In genomic region chr7:120055300-120055699, GRCh38 we compare ENCODE assay signal across 18 cellular contexts.
A peak's percentile ranks its signal among the peaks of the same experiment; 100 is the strongest.
DNase-seq lines count a peak whose midpoint lies in the region; ATAC-seq and TF ChIP-seq lines count a peak whose summit lies in the region.
"Had no signal": no experiment of that assay in that cellular context is flagged by ENCODE, and none has a peak within 500 bp of the region (broad histone marks: within the 10 kb centered on the region; RNA-seq: fewer than 3 reads in every experiment).

No MANE protein-coding gene starts in this region.

- BruUV-seq in PC-3 (replicated peaks; lab: Mats Ljungman, UMichigan) = no TSS peak

- POLR2A ChIA-PET in PC-3 (lab: Charles Lee; ENCODE audit: unreplicated experiment) = no interaction called here

- H2BK12ac ChIP-seq in trophoblast cell (ENCODE audit: low read length) = peak overlapping the region; percentile 91

- H4K12ac ChIP-seq in trophoblast cell (ENCODE audit: low read depth, low read length) = no peak overlapping the region

- H3K4me3 Mint-ChIP-seq in GM23338 = no peak overlapping the region
- H3K4me3 Mint-ChIP-seq: endodermal cell; stimulated activated memory B cell treated with anti-CD40 and anti-IgM and Interleukin-4, amounts not matched to agents 10 μg/mL and 1 μg/mL and 100 μg/mL, for 72 hours; T-helper 1 cell treated with Interleukin-12 subunit alpha and Interleukin-12 subunit beta and Interleukin-4 antibody, amounts not matched to agents 30 μg/mL and 1 μg/mL, for 36 hours had no signal

- no peak overlapping the region for H3K27ac Mint-ChIP-seq in GM23338
- H3K27ac Mint-ChIP-seq: endodermal cell; stimulated activated memory B cell treated with anti-CD40 and anti-IgM and Interleukin-4, amounts not matched to agents 10 μg/mL and 1 μg/mL and 100 μg/mL, for 72 hours; T-helper 1 cell treated with Interleukin-12 subunit alpha and Interleukin-12 subunit beta and Interleukin-4 antibody, amounts not matched to agents 30 μg/mL and 1 μg/mL, for 36 hours had no signal

- peak overlapping the region; percentile 57 for H2BK5ac ChIP-seq in trophoblast cell (ENCODE audit: low read depth, low read length, poor library complexity)

- DNase-seq in GM23338 (ENCODE audit: low spot score) (no peak), PC-3 (peak; percentile 77), fibroblast of gingiva (ENCODE audit: low read depth) (peak; percentile 63), trophoblast cell (peak; percentile 38 to 71), SHP77 (lab: John Stamatoyannopoulos, UW) (no peak)
- DNase-seq in activated CD4-positive, alpha-beta T cell treated with anti-CD3 and anti-CD28 coated beads for 4 hours = no peak
- DNase-seq: activated CD4-positive, alpha-beta T cell treated with anti-CD3 and anti-CD28 coated beads, Interleukin-2, amount 50 U/mL, for 1 hour; body of pancreas; endodermal cell; H7; mucosa of descending colon; NCI-H1092; stimulated activated CD4-positive, alpha-beta T cell treated with anti-CD3 and anti-CD28 coated beads, Interleukin-4, amount 100 ng/mL, for 1 hour had no signal

- ATAC-seq in GM23338 (no peak), PC-3 (peak; percentile 98), GM21381 (IDR thresholded peaks at IDR 0.05; ENCODE audit: unreplicated experiment) (no peak), GM18858 (IDR thresholded peaks at IDR 0.05; ENCODE audit: unreplicated experiment) (no peak)
- ATAC-seq: body of pancreas; mucosa of descending colon; stimulated activated memory B cell treated with anti-CD40 and anti-IgM and Interleukin-4, amounts not matched to agents 10 μg/mL and 1 μg/mL and 100 μg/mL, for 72 hours had no signal

- H3K27ac ChIP-seq in GM23338 (ENCODE audit: low read depth) (no peak overlapping the region), PC-3 (ENCODE audit: low read length) (peak overlapping the region; percentile 17; the same call in 1 of the 2 replicates), trophoblast cell (ENCODE audit: low read depth, low read length) (no peak overlapping the region)
- H3K27ac ChIP-seq: body of pancreas, C4-2B had no signal

- WGBS in trophoblast cell (ENCODE audit: extremely low coverage, insufficient coverage, insufficient read length) = no CpG with 5 or more reads among the region's 4 CpGs

- CTCF ChIA-PET in PC-3 (lab: Charles Lee) = no interaction called here

- no peak overlapping the region for H3K4me2 ChIP-seq in GM23338
- peak overlapping the region; percentile 25; the same call in 1 of the 2 replicates for H3K4me2 ChIP-seq in PC-3 (ENCODE audit: low read length)
- H3K4me2 ChIP-seq in trophoblast cell (ENCODE audit: low read length) = no peak overlapping the region

- no peak overlapping the region for H3K4me3 ChIP-seq in GM23338
- no peak overlapping the region for H3K4me3 ChIP-seq in PC-3 (ENCODE audit: low read length)
- no peak overlapping the region for H3K4me3 ChIP-seq in trophoblast cell (ENCODE audit: low read depth, low read length)
- H3K4me3 ChIP-seq: body of pancreas, mucosa of descending colon had no signal

- H3K36me3 ChIP-seq in GM23338 (ENCODE audit: insufficient read depth) = no peaks in the 10 kb centered on the region
- no peaks in the 10 kb centered on the region for H3K36me3 ChIP-seq in PC-3 (ENCODE audit: low read depth, low read length)
- no peaks in the 10 kb centered on the region for H3K36me3 ChIP-seq in trophoblast cell (ENCODE audit: control insufficient read depth in 1 of 2, insufficient read depth in 2 of 2, low read length in 2 of 2)

- H3K27me3 Mint-ChIP-seq in GM23338 (ENCODE audit: insufficient read depth, low read depth, poor library complexity) = no peaks in the 10 kb centered on the region
- H3K27me3 Mint-ChIP-seq: stimulated activated memory B cell treated with anti-CD40 and anti-IgM and Interleukin-4, amounts not matched to agents 10 μg/mL and 1 μg/mL and 100 μg/mL, for 72 hours had no signal

- no peak overlapping the region for H3K4ac ChIP-seq in trophoblast cell (ENCODE audit: low read depth, low read length)

- no peaks in the 10 kb centered on the region for H3K4me1 Mint-ChIP-seq in GM23338
- H3K4me1 Mint-ChIP-seq: endodermal cell; stimulated activated memory B cell treated with anti-CD40 and anti-IgM and Interleukin-4, amounts not matched to agents 10 μg/mL and 1 μg/mL and 100 μg/mL, for 72 hours had no signal

- peak overlapping the region; percentile 72 for H2BK120ac ChIP-seq in trophoblast cell (ENCODE audit: insufficient read depth, low read length, poor library complexity)

- peak overlapping the region; percentile 15 for H4K91ac ChIP-seq in trophoblast cell (ENCODE audit: low read depth, low read length)

- H3K9me3 Mint-ChIP-seq in GM23338 = no peaks in the 10 kb centered on the region
- H3K9me3 Mint-ChIP-seq: endodermal cell had no signal

- H3K27me3 ChIP-seq in GM23338 (ENCODE audit: insufficient read depth) (no peaks in the 10 kb centered on the region), PC-3 (ENCODE audit: low read length) (no peaks in the 10 kb centered on the region), trophoblast cell (ENCODE audit: insufficient read depth, low read length) (no peaks in the 10 kb centered on the region)
- H3K27me3 ChIP-seq: body of pancreas had no signal

- H3K79me2 ChIP-seq in GM23338 (replicated peaks; ENCODE audit: insufficient read depth) = no peaks in the 10 kb centered on the region
- H3K79me2 ChIP-seq in PC-3 (ENCODE audit: low read length) = no peaks in the 10 kb centered on the region
- no peaks in the 10 kb centered on the region for H3K79me2 ChIP-seq in trophoblast cell (ENCODE audit: control insufficient read depth, insufficient read depth, low read length, poor library complexity)

- H3K18ac ChIP-seq in trophoblast cell (ENCODE audit: low read length) = peak overlapping the region; percentile 75

- H3F3A ChIP-seq in GM23338 (replicated peaks; ENCODE audit: low read depth) (no peaks in the 10 kb centered on the region), PC-3 (ENCODE audit: low read length, unreplicated experiment) (no peaks in the 10 kb centered on the region)

- peaks cover 24% of the 10 kb centered on the region for H3K9me2 ChIP-seq in GM23338 (ENCODE audit: insufficient read depth)
- no peaks in the 10 kb centered on the region for H3K9me2 ChIP-seq in PC-3 (replicated peaks; ENCODE audit: low read length)

- no peaks in the 10 kb centered on the region for H3K4me1 ChIP-seq in GM23338 (ENCODE audit: insufficient read depth)
- H3K4me1 ChIP-seq in PC-3 (ENCODE audit: insufficient read depth, low read length) = peaks cover 20% of the 10 kb centered on the region
- H3K4me1 ChIP-seq in trophoblast cell (ENCODE audit: control insufficient read depth in 1 of 2, insufficient read depth in 2 of 2, low read length in 2 of 2) = peaks cover 11 to 21% of the 10 kb centered on the region in 2 experiments

- TF ChIP-seq CTCF in GM23338 (conservative IDR thresholded peaks at IDR 0.05; ENCODE audit: low read depth in 2 of 2) = no peak
- no peak for TF ChIP-seq CTCF in PC-3 (conservative IDR thresholded peaks at IDR 0.05; ENCODE audit: low read depth, low read length)

- no peak overlapping the region for H2AK5ac ChIP-seq in trophoblast cell (ENCODE audit: low read length)

- H3K79me1 ChIP-seq in trophoblast cell (ENCODE audit: low read length) = peaks cover 17% of the 10 kb centered on the region

- intact Hi-C loops in PC-3 (cut with micrococcal nuclease) = no loop called here

- H4K8ac ChIP-seq in trophoblast cell (ENCODE audit: low read depth, low read length) = peak overlapping the region; percentile 41

- H3K23ac ChIP-seq in trophoblast cell (ENCODE audit: low read length) = no peak overlapping the region

- H3K9ac ChIP-seq in PC-3 (ENCODE audit: low read length) = no peak overlapping the region
- H3K9ac ChIP-seq in trophoblast cell (ENCODE audit: low read length) = no peak overlapping the region

- no peaks in the 10 kb centered on the region for H3K9me3 ChIP-seq in PC-3 (ENCODE audit: low read length)
- H3K9me3 ChIP-seq in trophoblast cell (ENCODE audit: insufficient read depth, low read depth, low read length) = no peaks in the 10 kb centered on the region
- H3K9me3 ChIP-seq: body of pancreas, mucosa of descending colon had no signal

- H4K20me1 ChIP-seq in GM23338 (replicated peaks; ENCODE audit: insufficient read depth) (no peaks in the 10 kb centered on the region), PC-3 (ENCODE audit: low read length) (no peaks in the 10 kb centered on the region)

- H3K14ac ChIP-seq in trophoblast cell (ENCODE audit: low read length) = peak overlapping the region; percentile 42

- peak overlapping the region; percentile 73; the same call in 1 of the 2 replicates for H2AFZ ChIP-seq in GM23338
- H2AFZ ChIP-seq in PC-3 (ENCODE audit: low read length) = no peak overlapping the region
- no peak overlapping the region for H2AFZ ChIP-seq in trophoblast cell (ENCODE audit: insufficient read depth, low read length, poor library complexity)

- no peaks in the 10 kb centered on the region for H3K36me3 Mint-ChIP-seq in GM23338 (ENCODE audit: low read depth)
- H3K36me3 Mint-ChIP-seq: stimulated activated memory B cell treated with anti-CD40 and anti-IgM and Interleukin-4, amounts not matched to agents 10 μg/mL and 1 μg/mL and 100 μg/mL, for 72 hours had no signal

TF ChIP-seq in GM23338, 12 proteins besides CTCF, POLR2A, EP300 and RAD21 (continues in another document):
- no peak for TF ChIP-seq ETS1 (IDR thresholded peaks at IDR 0.05)
- no peak for TF ChIP-seq NANOG (IDR thresholded peaks at IDR 0.05; ENCODE audit: borderline replicate concordance)
- TF ChIP-seq ZNF331 (CRISPR knock-in tag; IDR thresholded peaks at IDR 0.05; ENCODE audit: low read depth) = no peak
- TF ChIP-seq CREB1 (CRISPR knock-in tag; IDR thresholded peaks at IDR 0.05; ENCODE audit: low read depth) = no peak
- TF ChIP-seq STAT1 (IDR thresholded peaks at IDR 0.05; ENCODE audit: unreplicated experiment) = no peak
- TF ChIP-seq EZH2phosphoT487 (IDR thresholded peaks at IDR 0.05; ENCODE audit: unreplicated experiment) = no peak

Comparison
In these comparisons a context has a peak if more than half of its experiments do, and no peak if none do; other contexts are left out.
1. DNase-seq: peak in PC-3 (single experiment), fibroblast of gingiva (single experiment) and trophoblast cell (2 of 2); none in GM23338 (single experiment), activated CD4-positive, alpha-beta T cell treated with anti-CD3 and anti-CD28 coated beads for 4 hours (0 of 2) and SHP77 (0 of 2).